1 cellular context compared by ENCODE assay signal in genomic region chr7:117427258-117427701, GRCh38.
TF ChIP-seq lines count a peak whose summit lies in the region.

ASZ1 (minus strand) TSS chr7:117427493; CDS start chr7:117427460, 33 bp downstream.

TF ChIP-seq in SK-N-SH, 30 proteins besides CTCF, POLR2A, EP300 and RAD21 (continued from another document):
- TF ChIP-seq REST (IDR thresholded peaks at IDR 0.05; ENCODE audit: low read depth, low read length) = no peak
- TF ChIP-seq EZH2phosphoT487 (IDR thresholded peaks at IDR 0.05; ENCODE audit: borderline replicate concordance, low read depth) = no peak
- no peak for TF ChIP-seq RFX5 (IDR thresholded peaks at IDR 0.05; ENCODE audit: low read length)
- TF ChIP-seq MAX (IDR thresholded peaks at IDR 0.05; ENCODE audit: low read depth) = no peak
- TF ChIP-seq JUND (IDR thresholded peaks at IDR 0.05) = no peak
- TF ChIP-seq TCF12 (IDR thresholded peaks at IDR 0.05) = no peak
- no peak for TF ChIP-seq ELF1 (IDR thresholded peaks at IDR 0.05)
- no peak for TF ChIP-seq POLR2AphosphoS5 (IDR thresholded peaks at IDR 0.05; ENCODE audit: low read depth, low read length)
- no peak for TF ChIP-seq TEAD4 (IDR thresholded peaks at IDR 0.05; ENCODE audit: borderline replicate concordance, insufficient read depth)
- TF ChIP-seq GABPA (IDR thresholded peaks at IDR 0.05; ENCODE audit: low read depth) = no peak
